ENCODE assay signal across 10 cellular contexts in genomic region chr17:61400786-61401279, GRCh38. TPM values are rescaled to one million over a fixed set of nuclear protein-coding genes. Genes with fewer than 3 reads are reported as not detected.
DNase-seq lines count a peak whose midpoint lies in the region; ATAC-seq, FAIRE-seq and TF ChIP-seq lines count a peak whose summit lies in the region.
"Had no signal": no experiment of that assay in that cellular context is flagged by ENCODE, and none has a peak within 500 bp of the region (broad histone marks: within the 10 kb centered on the region; RNA-seq: fewer than 3 reads in every experiment).

No MANE protein-coding gene starts in this region.

- H3K4me1 ChIP-seq in esophagus muscularis mucosa (peaks cover 57 to 95% (median 94%) of the 10 kb centered on the region in 4 donors), pancreas (peaks cover 0 to 25% (median 13%) of the 10 kb centered on the region in 3 donors)

- no peak overlapping the region for H3K27ac Mint-ChIP-seq in CD4-positive, alpha-beta T cell
- H3K27ac Mint-ChIP-seq: activated naive CD4-positive, alpha-beta T cell treated with anti-CD3 and anti-CD28 coated beads, Interleukin-2, amount 50 U/mL, for 72 hours had no signal

- H3K4me3 ChIP-seq in esophagus muscularis mucosa, result peak overlapping the region; percentile 66 to 78 (median 72)
- peak overlapping the region; percentile 3 to 62 (median 28) for H3K4me3 ChIP-seq in pancreas

- TF ChIP-seq CTCF in CD4-positive, alpha-beta T cell (IDR thresholded peaks at IDR 0.05), result no peak
- TF ChIP-seq CTCF in esophagus muscularis mucosa (IDR thresholded peaks at IDR 0.05), result no peak
- no peak for TF ChIP-seq CTCF in pancreas (IDR thresholded peaks at IDR 0.05)

- TF ChIP-seq EP300 in esophagus muscularis mucosa (IDR thresholded peaks at IDR 0.05), result no peak

- H3K9me3 Mint-ChIP-seq in CD4-positive, alpha-beta T cell, result no peaks in the 10 kb centered on the region
- H3K9me3 Mint-ChIP-seq: activated naive CD4-positive, alpha-beta T cell treated with anti-CD3 and anti-CD28 coated beads, Interleukin-2, amount 50 U/mL, for 72 hours had no signal

- no peaks in the 10 kb centered on the region for H3K36me3 Mint-ChIP-seq in CD4-positive, alpha-beta T cell (ENCODE audit: low read depth)

- no peak overlapping the region for H3K27ac ChIP-seq in CD4-positive, alpha-beta T cell (ENCODE audit: low read depth, low read length)
- H3K27ac ChIP-seq in esophagus muscularis mucosa (replicated peaks in 1 of 4) (peak overlapping the region; percentile 88 to 96 (median 90)), pancreas (no peak overlapping the region)

- WGBS in esophagus muscularis mucosa, result 31% methylated on average over 18 of the region's 37 CpGs
- WGBS in pancreas, 2 donors, result 8% methylated on average over 37 of the region's 37 CpGs

- POLR2A ChIA-PET in CD4-positive, alpha-beta T cell (lab: Charles Lee), result no interaction called here

- intact Hi-C loops in CD4-positive, alpha-beta T cell (cut with DNase I, micrococcal nuclease), result loop anchor here in 1 of 2 experiments (10.0 kb wide), 2 partner anchors 266 to 676 kb away; no protein-coding TSS in a partner anchor
- intact Hi-C loops in esophagus muscularis mucosa (cut with DNase I), result no loop called here
- intact Hi-C loops in pancreas (cut with DNase I), result no loop called here

- no peak for DNase-seq in CD4-positive, alpha-beta T cell
- DNase-seq in RPMI7951 (ENCODE audit: low read depth), result peak; percentile 56
- DNase-seq in esophagus muscularis mucosa (ENCODE audit: extremely low spot score), result no peak
- DNase-seq in pancreas, result peak in 1 of 6 donors; percentile 78
- DNase-seq in Kasumi-1 (lab: John Stamatoyannopoulos, UW), result no peak
- DNase-seq in CD1c-positive myeloid dendritic cell (ENCODE audit: extremely low spot score), result no peak
- DNase-seq: stimulated activated CD4-positive, alpha-beta T cell treated with anti-CD3 and anti-CD28 coated beads, Interleukin-4, amount 100 ng/mL, for 24 hours had no signal

- no peak for ATAC-seq in CD4-positive, alpha-beta T cell (ENCODE audit: poor library complexity)
- ATAC-seq in pancreas (no peak), HG02870 (IDR thresholded peaks at IDR 0.05; ENCODE audit: unreplicated experiment) (no peak), GM21723 (IDR thresholded peaks at IDR 0.05; ENCODE audit: unreplicated experiment) (no peak)

- H3K27me3 ChIP-seq in CD4-positive, alpha-beta T cell (ENCODE audit: control insufficient read depth, insufficient read depth, low read length), result peaks cover 87% of the 10 kb centered on the region
- H3K27me3 ChIP-seq in esophagus muscularis mucosa (peaks cover 5 to 95% (median 39%) of the 10 kb centered on the region in 4 donors), pancreas (peaks cover 0 to 49% (median 11%) of the 10 kb centered on the region in 4 donors)

- H3K36me3 ChIP-seq in esophagus muscularis mucosa, result peaks cover 8 to 35% (median 23%) of the 10 kb centered on the region in 4 donors
- H3K36me3 ChIP-seq in pancreas, result no peaks in the 10 kb centered on the region

- peaks cover 48% of the 10 kb centered on the region for H3K4me1 Mint-ChIP-seq in CD4-positive, alpha-beta T cell (ENCODE audit: low read depth)

- CTCF ChIA-PET in CD4-positive, alpha-beta T cell (lab: Charles Lee), result no interaction called here

- H3K9me3 ChIP-seq in CD4-positive, alpha-beta T cell (ENCODE audit: control insufficient read depth, low read length), result no peaks in the 10 kb centered on the region
- no peaks in the 10 kb centered on the region for H3K9me3 ChIP-seq in esophagus muscularis mucosa
- H3K9me3 ChIP-seq in pancreas, result no peaks in the 10 kb centered on the region

- peaks cover 54% of the 10 kb centered on the region for H3K27me3 Mint-ChIP-seq in CD4-positive, alpha-beta T cell

- no peak for FAIRE-seq in pancreas (lab: Jason Lieb, UNC)

- peak overlapping the region; percentile 71 for H3K4me3 Mint-ChIP-seq in CD4-positive, alpha-beta T cell

- no peak for TF ChIP-seq POLR2A in esophagus muscularis mucosa (IDR thresholded peaks at IDR 0.05; ENCODE audit: low read depth)

RNA-seq across cellular contexts. Expression of gene TBX2, which starts 1.2 kb away (rescaled TPM):
- under 1 TPM in 1 of 2 experiments, not detected in 1; 0.06 TPM for total RNA-seq in CD4-positive, alpha-beta T cell
- total RNA-seq in RPMI7951 (2014; rRNA removed; shearing (Covaris generic)), result 20.9 and 24.9 TPM in 2 replicates
- 10 to 100 TPM; 17.9 to 42.6 (median 31.3) TPM for total RNA-seq in esophagus muscularis mucosa
- total RNA-seq in pancreas, result 1 to 10 TPM; 1.2 to 9.7 (median 2.3) TPM
- 10 to 100 TPM in 1 of 2 donors, 1 to 10 TPM in 1; 5.9 to 12.1 TPM for polyA plus RNA-seq in pancreas
- total RNA-seq: activated naive CD4-positive, alpha-beta T cell treated with anti-CD3 and anti-CD28 coated beads, Interleukin-2, amount 50 U/mL, for 72 hours had no signal

RNA-seq across cellular contexts. Expression of gene TBX4, which starts 51.4 kb away (rescaled TPM):
- total RNA-seq in CD4-positive, alpha-beta T cell, result not detected
- not detected in 2 replicates for total RNA-seq in RPMI7951 (2014; rRNA removed; shearing (Covaris generic))
- total RNA-seq in esophagus muscularis mucosa, result not detected
- total RNA-seq in pancreas, result not detected
- polyA plus RNA-seq in pancreas, result not detected
- total RNA-seq: activated naive CD4-positive, alpha-beta T cell treated with anti-CD3 and anti-CD28 coated beads, Interleukin-2, amount 50 U/mL, for 72 hours had no signal

Comparison
In these comparisons a context has a peak if more than half of its experiments do, and no peak if none do; other contexts are left out.
1. H3K27ac ChIP-seq: peak in esophagus muscularis mucosa (4 of 4); none in CD4-positive, alpha-beta T cell (single experiment) and pancreas (0 of 4).